40 cellular contexts compared by ENCODE assay signal in genomic region chr18:7191736-7192135, GRCh38. TPM values are rescaled to one million over a fixed set of nuclear protein-coding genes. Genes with fewer than 3 reads are reported as not detected.
"Had no signal": no experiment of that assay in that cellular context is flagged by ENCODE, and none has a peak within 500 bp of the region (broad histone marks: within the 10 kb centered on the region; RNA-seq: fewer than 3 reads in every experiment).

No MANE protein-coding gene starts in this region.

- H3K27ac Mint-ChIP-seq: activated CD4-positive, alpha-beta memory T cell treated with anti-CD3 and anti-CD28 coated beads, Interleukin-2, amount 10 ng/mL, durations not matched to agents 7 days and 5 days; activated CD4-positive, alpha-beta T cell treated with anti-CD3 and anti-CD28 coated beads for 36 hours; activated CD4-positive, alpha-beta T cell treated with anti-CD3 and anti-CD28 coated beads, Interleukin-2, amount 10 ng/mL, durations not matched to agents 7 days and 5 days; activated CD8-positive, alpha-beta memory T cell treated with anti-CD3 and anti-CD28 coated beads, Interleukin-2, amount 10 ng/mL, durations not matched to agents 7 days and 5 days; activated CD8-positive, alpha-beta T cell treated with anti-CD3 and anti-CD28 coated beads, Interleukin-2, amount 10 ng/mL, durations not matched to agents 7 days and 5 days; activated naive CD4-positive, alpha-beta T cell treated with anti-CD3 and anti-CD28 coated beads, Interleukin-2, amount 10 ng/mL, durations not matched to agents 7 days and 5 days; activated naive CD4-positive, alpha-beta T cell treated with anti-CD3 and anti-CD28 coated beads, Interleukin-2, amount 50 U/mL, for 24 hours; activated naive CD8-positive, alpha-beta T cell; activated naive CD8-positive, alpha-beta T cell treated with anti-CD3 and anti-CD28 coated beads, Interleukin-2, amount 10 ng/mL, durations not matched to agents 7 days and 5 days; activated T-cell treated with anti-CD3 and anti-CD28 coated beads, Interleukin-2, amount 50 U/mL, for 24 hours; activated T-helper 2 cell treated with anti-CD3 and anti-CD28 coated beads, Interferon-gamma antibody, Interleukin-2, Interleukin-4, amounts not matched to agents 10 μg/mL and 5 μg/mL and 100 μg/mL, durations not matched to agents 14 hours and 24 hours and 36 hours; T-helper 1 cell treated with Interleukin-12 subunit alpha and Interleukin-12 subunit beta and Interleukin-4 antibody, amounts not matched to agents 30 μg/mL and 1 μg/mL, for 36 hours; T-helper 2 cell treated with Interferon-gamma antibody and Interleukin-4, amounts not matched to agents 5 μg/mL and 100 μg/mL, for 36 hours; WTC11 had no signal

- DNase-seq: activated CD4-positive, alpha-beta memory T cell treated with anti-CD3 and anti-CD28 coated beads, Interleukin-2, amount 10 ng/mL, durations not matched to agents 7 days and 5 days; activated CD4-positive, alpha-beta T cell treated with anti-CD3 and anti-CD28 coated beads for 1 hour; activated CD4-positive, alpha-beta T cell treated with anti-CD3 and anti-CD28 coated beads for 36 hours; activated CD4-positive, alpha-beta T cell treated with anti-CD3 and anti-CD28 coated beads for 48 hours; activated CD4-positive, alpha-beta T cell treated with anti-CD3 and anti-CD28 coated beads, Interleukin-2, amount 10 ng/mL, durations not matched to agents 7 days and 5 days; activated CD4-positive, alpha-beta T cell treated with anti-CD3 and anti-CD28 coated beads, Interleukin-2, amount 50 U/mL, for 48 hours; activated CD4-positive, CD25-positive, alpha-beta regulatory T cell; activated CD8-positive, alpha-beta memory T cell treated with anti-CD3 and anti-CD28 coated beads for 24 hours; activated CD8-positive, alpha-beta memory T cell treated with anti-CD3 and anti-CD28 coated beads, Interleukin-2, amount 10 ng/mL, durations not matched to agents 7 days and 5 days; activated CD8-positive, alpha-beta memory T cell treated with anti-CD3 and anti-CD28 coated beads, Interleukin-2, amount 50 U/mL, for 48 hours; activated CD8-positive, alpha-beta T cell treated with anti-CD3 and anti-CD28 coated beads, Interleukin-2, amount 10 ng/mL, durations not matched to agents 7 days and 5 days; activated effector memory CD4-positive, alpha-beta T cell treated with Interleukin-2 at 50 U/mL for 16 hours; activated gamma-delta T cell; activated naive CD4-positive, alpha-beta T cell treated with anti-CD3 and anti-CD28 coated beads, Interleukin-2, amount 10 ng/mL, durations not matched to agents 7 days and 5 days; activated naive CD4-positive, alpha-beta T cell treated with Interleukin-2 at 50 U/mL for 16 hours; activated naive CD8-positive, alpha-beta T cell treated with anti-CD3 and anti-CD28 coated beads, Interleukin-2, amount 10 ng/mL, durations not matched to agents 7 days and 5 days; activated T-cell treated with anti-CD3 and anti-CD28 coated beads, Interleukin-2, amount 50 U/mL, for 24 hours; activated T-cell treated with anti-CD3 and anti-CD28 coated beads, Interleukin-2, amount 50 U/mL, for 48 hours; adrenal gland; amniotic stem cell; aorta; body of pancreas; brain microvascular endothelial cell; central memory CD4-positive, alpha-beta T cell; T-helper 1 cell; T-helper 2 cell; T-helper 9 cell had no signal

- H3K9me3 ChIP-seq: adrenal gland, body of pancreas, breast epithelium had no signal

- H3K9me3 Mint-ChIP-seq: activated naive CD4-positive, alpha-beta T cell treated with anti-CD3 and anti-CD28 coated beads, Interleukin-2, amount 50 U/mL, for 24 hours; activated naive CD8-positive, alpha-beta T cell treated with anti-CD3 and anti-CD28 coated beads, Interleukin-2, amount 10 ng/mL, durations not matched to agents 7 days and 5 days; activated T-cell treated with anti-CD3 and anti-CD28 coated beads, Interleukin-2, amount 50 U/mL, for 24 hours; WTC11 had no signal

- H3K4me1 ChIP-seq: adrenal gland, body of pancreas, breast epithelium had no signal

- H3K36me3 ChIP-seq: adrenal gland, brain microvascular endothelial cell, breast epithelium, WERI-Rb-1 had no signal

- ATAC-seq: activated CD4-positive, alpha-beta T cell treated with anti-CD3 and anti-CD28 coated beads for 36 hours; activated CD4-positive, CD25-positive, alpha-beta regulatory T cell treated with anti-CD3 and anti-CD28 coated beads, Interleukin-2, amount 50 U/mL, for 24 hours; activated CD8-positive, alpha-beta memory T cell treated with anti-CD3 and anti-CD28 coated beads, Interleukin-2, amount 10 ng/mL, durations not matched to agents 7 days and 5 days; activated CD8-positive, alpha-beta T cell treated with anti-CD3 and anti-CD28 coated beads, Interleukin-2, amount 10 ng/mL, durations not matched to agents 7 days and 5 days; body of pancreas; WTC11 had no signal

- H3K36me3 Mint-ChIP-seq: activated CD8-positive, alpha-beta memory T cell treated with anti-CD3 and anti-CD28 coated beads, Interleukin-2, amount 10 ng/mL, durations not matched to agents 7 days and 5 days; activated naive CD4-positive, alpha-beta T cell treated with anti-CD3 and anti-CD28 coated beads, Interleukin-2, amount 10 ng/mL, durations not matched to agents 7 days and 5 days; activated naive CD4-positive, alpha-beta T cell treated with anti-CD3 and anti-CD28 coated beads, Interleukin-2, amount 50 U/mL, for 24 hours; activated naive CD8-positive, alpha-beta T cell; activated naive CD8-positive, alpha-beta T cell treated with anti-CD3 and anti-CD28 coated beads, Interleukin-2, amount 10 ng/mL, durations not matched to agents 7 days and 5 days; WTC11 had no signal

- H3K4me3 Mint-ChIP-seq: activated CD4-positive, alpha-beta memory T cell treated with anti-CD3 and anti-CD28 coated beads, Interleukin-2, amount 10 ng/mL, durations not matched to agents 7 days and 5 days; activated CD4-positive, alpha-beta T cell treated with anti-CD3 and anti-CD28 coated beads for 36 hours; activated CD4-positive, alpha-beta T cell treated with anti-CD3 and anti-CD28 coated beads, Interleukin-2, amount 10 ng/mL, durations not matched to agents 7 days and 5 days; activated CD8-positive, alpha-beta memory T cell treated with anti-CD3 and anti-CD28 coated beads, Interleukin-2, amount 10 ng/mL, durations not matched to agents 7 days and 5 days; activated CD8-positive, alpha-beta T cell treated with anti-CD3 and anti-CD28 coated beads, Interleukin-2, amount 10 ng/mL, durations not matched to agents 7 days and 5 days; activated naive CD4-positive, alpha-beta T cell treated with anti-CD3 and anti-CD28 coated beads, Interleukin-2, amount 10 ng/mL, durations not matched to agents 7 days and 5 days; activated naive CD4-positive, alpha-beta T cell treated with anti-CD3 and anti-CD28 coated beads, Interleukin-2, amount 50 U/mL, for 24 hours; activated naive CD8-positive, alpha-beta T cell; activated naive CD8-positive, alpha-beta T cell treated with anti-CD3 and anti-CD28 coated beads, Interleukin-2, amount 10 ng/mL, durations not matched to agents 7 days and 5 days; activated T-cell treated with anti-CD3 and anti-CD28 coated beads, Interleukin-2, amount 50 U/mL, for 24 hours; T-helper 1 cell treated with Interleukin-12 subunit alpha and Interleukin-12 subunit beta and Interleukin-4 antibody, amounts not matched to agents 30 μg/mL and 1 μg/mL, for 36 hours; T-helper 2 cell treated with Interferon-gamma antibody and Interleukin-4, amounts not matched to agents 5 μg/mL and 100 μg/mL, for 36 hours; WTC11 had no signal

- H3K4me3 ChIP-seq: adrenal gland, body of pancreas, breast epithelium had no signal

- H3K27me3 ChIP-seq: adrenal gland, body of pancreas, brain microvascular endothelial cell, breast epithelium had no signal

- FAIRE-seq: astrocyte, TTC549 had no signal

- H3K4me1 Mint-ChIP-seq: activated CD4-positive, alpha-beta memory T cell treated with anti-CD3 and anti-CD28 coated beads, Interleukin-2, amount 10 ng/mL, durations not matched to agents 7 days and 5 days; activated CD4-positive, alpha-beta T cell treated with anti-CD3 and anti-CD28 coated beads for 36 hours; activated CD4-positive, alpha-beta T cell treated with anti-CD3 and anti-CD28 coated beads, Interleukin-2, amount 10 ng/mL, durations not matched to agents 7 days and 5 days; activated CD8-positive, alpha-beta memory T cell treated with anti-CD3 and anti-CD28 coated beads, Interleukin-2, amount 10 ng/mL, durations not matched to agents 7 days and 5 days; activated naive CD4-positive, alpha-beta T cell treated with anti-CD3 and anti-CD28 coated beads, Interleukin-2, amount 10 ng/mL, durations not matched to agents 7 days and 5 days; activated naive CD4-positive, alpha-beta T cell treated with anti-CD3 and anti-CD28 coated beads, Interleukin-2, amount 50 U/mL, for 24 hours; activated naive CD8-positive, alpha-beta T cell treated with anti-CD3 and anti-CD28 coated beads, Interleukin-2, amount 10 ng/mL, durations not matched to agents 7 days and 5 days; WTC11 had no signal

- H3K27ac ChIP-seq: adrenal gland, body of pancreas, brain microvascular endothelial cell, breast epithelium, WERI-Rb-1 had no signal

- H3K27me3 Mint-ChIP-seq: activated CD4-positive, alpha-beta memory T cell treated with anti-CD3 and anti-CD28 coated beads, Interleukin-2, amount 10 ng/mL, durations not matched to agents 7 days and 5 days; activated CD4-positive, alpha-beta T cell treated with anti-CD3 and anti-CD28 coated beads, Interleukin-2, amount 10 ng/mL, durations not matched to agents 7 days and 5 days; activated CD8-positive, alpha-beta memory T cell treated with anti-CD3 and anti-CD28 coated beads, Interleukin-2, amount 10 ng/mL, durations not matched to agents 7 days and 5 days; activated naive CD4-positive, alpha-beta T cell treated with anti-CD3 and anti-CD28 coated beads, Interleukin-2, amount 10 ng/mL, durations not matched to agents 7 days and 5 days; activated naive CD4-positive, alpha-beta T cell treated with anti-CD3 and anti-CD28 coated beads, Interleukin-2, amount 50 U/mL, for 24 hours; activated naive CD8-positive, alpha-beta T cell; activated naive CD8-positive, alpha-beta T cell treated with anti-CD3 and anti-CD28 coated beads, Interleukin-2, amount 10 ng/mL, durations not matched to agents 7 days and 5 days; activated T-cell treated with anti-CD3 and anti-CD28 coated beads, Interleukin-2, amount 50 U/mL, for 24 hours had no signal

RNA-seq across cellular contexts. Expression of gene LRRC30, which starts 39.2 kb away (rescaled TPM):
- total RNA-seq: activated CD4-positive, alpha-beta memory T cell treated with anti-CD3 and anti-CD28 coated beads, Interleukin-2, amount 10 ng/mL, durations not matched to agents 7 days and 5 days; activated CD4-positive, alpha-beta T cell treated with anti-CD3 and anti-CD28 coated beads for 36 hours; activated CD4-positive, alpha-beta T cell treated with anti-CD3 and anti-CD28 coated beads, Interleukin-2, amount 10 ng/mL, durations not matched to agents 7 days and 5 days; activated CD8-positive, alpha-beta memory T cell treated with anti-CD3 and anti-CD28 coated beads, Interleukin-2, amount 10 ng/mL, durations not matched to agents 7 days and 5 days; activated CD8-positive, alpha-beta T cell treated with anti-CD3 and anti-CD28 coated beads, Interleukin-2, amount 10 ng/mL, durations not matched to agents 7 days and 5 days; activated naive CD8-positive, alpha-beta T cell treated with anti-CD3 and anti-CD28 coated beads, Interleukin-2, amount 10 ng/mL, durations not matched to agents 7 days and 5 days; activated T-helper 2 cell treated with anti-CD3 and anti-CD28 coated beads, Interferon-gamma antibody, Interleukin-2, Interleukin-4, amounts not matched to agents 10 μg/mL and 5 μg/mL and 100 μg/mL, durations not matched to agents 14 hours and 24 hours and 36 hours; adrenal gland; aorta; astrocyte; body of pancreas; breast epithelium; cardiac septum; cerebellum; WTC11 had no signal
- polyA plus RNA-seq: adrenal gland, aorta had no signal
